6 cellular contexts compared by ENCODE assay signal in genomic region chr18:77290856-77291255, GRCh38. TPM values are rescaled to one million over a fixed set of nuclear protein-coding genes. Genes with fewer than 3 reads are reported as not detected.
"Had no signal": no experiment of that assay in that cellular context is flagged by ENCODE, and none has a peak within 500 bp of the region (broad histone marks: within the 10 kb centered on the region; RNA-seq: fewer than 3 reads in every experiment).

No MANE protein-coding gene starts in this region.

RNA-seq across cellular contexts. Expression of gene GALR1, which starts 41.2 kb away (rescaled TPM):
- total RNA-seq: naive thymus-derived CD4-positive, alpha-beta T cell; natural killer cell; osteocyte; pulmonary artery endothelial cell; smooth muscle cell; spleen had no signal
- polyA plus RNA-seq: naive thymus-derived CD4-positive, alpha-beta T cell; smooth muscle cell; spleen had no signal
